In the genomic region with DNA sequence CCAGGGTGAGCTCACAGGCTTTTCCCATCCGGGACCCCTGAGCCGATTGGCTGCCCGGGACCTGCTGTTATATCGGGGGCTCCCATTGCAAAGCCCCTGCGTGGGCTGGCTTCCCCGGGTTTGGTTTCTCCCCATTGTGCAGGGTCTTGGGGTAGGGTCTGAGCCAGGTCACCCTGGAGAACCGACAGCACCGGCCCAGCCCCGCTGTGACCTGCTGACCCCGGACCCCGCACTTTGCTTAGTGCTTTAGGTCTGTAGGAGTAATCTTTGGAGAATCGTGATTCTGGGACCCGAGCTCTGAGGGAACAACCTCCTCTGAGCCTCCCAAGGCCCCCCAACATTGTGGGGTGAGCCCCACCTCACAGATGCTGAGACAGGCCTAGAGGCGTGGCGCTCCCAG, we compare ENCODE assay signal across 32 cellular contexts.
DNase-seq lines count a peak whose midpoint lies in the region; ATAC-seq, FAIRE-seq and TF ChIP-seq lines count a peak whose summit lies in the region.
"Had no signal": no experiment of that assay in that cellular context is flagged by ENCODE, and none has a peak within 500 bp of the region (broad histone marks: within the 10 kb centered on the region; RNA-seq: fewer than 3 reads in every experiment).

No MANE protein-coding gene starts in this region.

- H3K4me3 ChIP-seq in WERI-Rb-1 (ENCODE audit: low read depth, low read length) (no peak overlapping the region), H1 (ENCODE audit: extremely low read depth in 1 of 4, insufficient read depth in 2 of 4, low read depth in 3 of 4, low read length in 4 of 4) (no peak overlapping the region), neuronal stem cell (ENCODE audit: low read length in 2 of 2) (no peak overlapping the region)
- H3K4me3 ChIP-seq: A549; BLaER1; BLaER1 treated with 17β-estradiol and CSF1 and Interleukin-3, amounts not matched to agents 10 nM and 100 nM had no signal

- H3K23me2 ChIP-seq in H1 (ENCODE audit: low read depth, low read length): no peaks in the 10 kb centered on the region

- no peak overlapping the region for H2AK5ac ChIP-seq in H1 (ENCODE audit: low read depth, low read length)
- no peak overlapping the region for H2AK5ac ChIP-seq in neuronal stem cell (ENCODE audit: low read depth, low read length)

- no peak overlapping the region for H2BK20ac ChIP-seq in H1 (ENCODE audit: low read length)

- CTCF ChIA-PET in H1 (lab: Charles Lee; ENCODE audit: partially characterized antibody): interaction anchor here (0.9 to 2.4 kb wide), 9 partner anchors 9 to 250 kb away, joined by 3 to 7 read pairs (median 3); no protein-coding TSS in a partner anchor

- H3K4me1 ChIP-seq in H1 (replicated peaks in 1 of 4; ENCODE audit: control insufficient read depth in 3 of 4, insufficient read depth in 4 of 4, low read length in 3 of 4) (peaks cover 0 to 7% (median 0%) of the 10 kb centered on the region in 4 experiments; a peak in 1 of 7 replicates), neuronal stem cell (ENCODE audit: control insufficient read depth in 2 of 2, insufficient read depth in 1 of 2, low read depth in 1 of 2, low read length in 2 of 2) (peaks cover 0 to 2% of the 10 kb centered on the region in 2 donors)
- H3K4me1 ChIP-seq: A549, BE2C, Caco-2 had no signal

- H3K79me1 ChIP-seq in H1 (ENCODE audit: low read depth, low read length): peaks cover 2% of the 10 kb centered on the region
- H3K79me1 ChIP-seq in neuronal stem cell (ENCODE audit: low read depth, low read length): peaks cover 1% of the 10 kb centered on the region

- H2AFZ ChIP-seq in H1 (ENCODE audit: low read length) (no peak overlapping the region), neuronal stem cell (ENCODE audit: low read length) (no peak overlapping the region)

- H3K56ac ChIP-seq in H1 (replicated peaks; ENCODE audit: insufficient read length, low read depth, low read length): no peak overlapping the region

- no peak for TF ChIP-seq EP300 in H1 (IDR thresholded peaks at IDR 0.05; ENCODE audit: borderline replicate concordance in 1 of 2, low read depth in 2 of 2, low read length in 2 of 2)

- TF ChIP-seq CTCF in WERI-Rb-1 (IDR thresholded peaks at IDR 0.05; ENCODE audit: low read depth, low read length) (no peak), H1 (IDR thresholded peaks at IDR 0.05; ENCODE audit: control extremely low read depth in 1 of 3, insufficient read depth in 1 of 3, low read depth in 1 of 3, low read length in 3 of 3) (no peak)

- H3K79me2 ChIP-seq in H1 (ENCODE audit: control insufficient read depth in 1 of 2, insufficient read depth in 2 of 2, low read length in 2 of 2): no peaks in the 10 kb centered on the region

- no peak overlapping the region for H4K5ac ChIP-seq in H1 (ENCODE audit: insufficient read length, low read depth, low read length)

- peaks cover 0 to 18% of the 10 kb centered on the region in 2 experiments for H4K20me1 ChIP-seq in H1 (replicated peaks in 1 of 2; ENCODE audit: control insufficient read depth in 1 of 2, insufficient read depth in 2 of 2, low read length in 2 of 2)

- TF ChIP-seq RAD21 in H1 (IDR thresholded peaks at IDR 0.05 in 1 of 2, conservative IDR thresholded peaks at IDR 0.05 in 1 of 2; ENCODE audit: low read depth in 2 of 2, low read length in 2 of 2): no peak

- H3K4ac ChIP-seq in H1 (replicated peaks; ENCODE audit: insufficient read length, low read depth, low read length) (no peak overlapping the region), neuronal stem cell (ENCODE audit: low read length) (no peak overlapping the region)

- H3K36me3 ChIP-seq in WERI-Rb-1 (no peaks in the 10 kb centered on the region), H1 (ENCODE audit: control insufficient read depth in 2 of 4, insufficient read depth in 4 of 4, low read length in 3 of 4) (no peaks in the 10 kb centered on the region), neuronal stem cell (replicated peaks in 1 of 2; ENCODE audit: control insufficient read depth in 2 of 2, insufficient read depth in 2 of 2, low read length in 2 of 2) (no peaks in the 10 kb centered on the region)
- H3K36me3 ChIP-seq: BE2C; BLaER1; BLaER1 treated with 17β-estradiol and CSF1 and Interleukin-3, amounts not matched to agents 10 nM and 100 nM had no signal

- no peak for FAIRE-seq in H1 (lab: Jason Lieb, UNC)
- FAIRE-seq: A204.1, A549, D721Med had no signal

- ATAC-seq in GM18517 (IDR thresholded peaks at IDR 0.05; ENCODE audit: unreplicated experiment): no peak
- ATAC-seq: A549; CD8-positive, alpha-beta T cell had no signal

- TF ChIP-seq POLR2A in H1 (IDR thresholded peaks at IDR 0.05; ENCODE audit: control extremely low read depth in 1 of 2, low read depth in 2 of 2, low read length in 2 of 2): no peak

- H3K4me2 ChIP-seq in H1 (ENCODE audit: insufficient read depth in 1 of 2, low read depth in 2 of 2, low read length in 2 of 2): no peak overlapping the region
- no peak overlapping the region for H3K4me2 ChIP-seq in neuronal stem cell (ENCODE audit: insufficient read depth, low read length, poor library complexity, severe bottlenecking)
- H3K4me2 ChIP-seq: A549; BLaER1; BLaER1 treated with 17β-estradiol and CSF1 and Interleukin-3, amounts not matched to agents 10 nM and 100 nM had no signal

- H3K23ac ChIP-seq in H1 (ENCODE audit: insufficient read length) (no peak overlapping the region), neuronal stem cell (ENCODE audit: low read depth, low read length, poor library complexity) (peak overlapping the region; percentile 73)

- H2BK15ac ChIP-seq in H1 (ENCODE audit: low read length): no peak overlapping the region
- H2BK15ac ChIP-seq in neuronal stem cell (ENCODE audit: low read length): no peak overlapping the region

- no peak overlapping the region for H2BK120ac ChIP-seq in H1 (replicated peaks; ENCODE audit: low read depth, low read length)
- H2BK120ac ChIP-seq in neuronal stem cell (ENCODE audit: low read depth, low read length): no peak overlapping the region

- H2BK5ac ChIP-seq in H1 (ENCODE audit: low read depth, low read length) (no peak overlapping the region), neuronal stem cell (ENCODE audit: low read length) (peak overlapping the region; percentile 82)

- 86% methylated on average over 11 of the region's 15 CpGs; no CpG with 5 or more reads in 1 of the 2 experiments for WGBS in H1 (ENCODE audit: extremely low coverage in 1 of 2, insufficient coverage in 1 of 2, insufficient read length in 1 of 2, insufficient replicate concordance in 2 of 2, low coverage in 1 of 2, low lambda C conversion rate in 2 of 2, missing lambda C conversion rate in 1 of 2), 2 experiments
- no CpG with 5 or more reads among the region's 15 CpGs for WGBS in neuronal stem cell (ENCODE audit: extremely low coverage in 2 of 2, insufficient read length in 2 of 2, insufficient replicate concordance in 1 of 2), 2 donors

- H4K91ac ChIP-seq in H1 (replicated peaks; ENCODE audit: insufficient read length, low read length) (no peak overlapping the region), neuronal stem cell (ENCODE audit: low read depth, low read length, poor library complexity) (no peak overlapping the region)

- H2BK12ac ChIP-seq in H1 (ENCODE audit: low read depth, low read length) (no peak overlapping the region), neuronal stem cell (ENCODE audit: low read length) (no peak overlapping the region)

- POLR2A ChIA-PET in H1 (lab: Charles Lee; ENCODE audit: partially characterized antibody): interaction anchor here (1.0 kb wide), 1 partner anchor 73 kb away, joined by 3 read pairs; no protein-coding TSS in a partner anchor

- H3K14ac ChIP-seq in H1 (ENCODE audit: insufficient read length) (no peak overlapping the region), neuronal stem cell (ENCODE audit: low read length) (peak overlapping the region; percentile 98)

- H3K9ac ChIP-seq in H1 (replicated peaks in 1 of 4; ENCODE audit: extremely low read depth in 1 of 4, low read depth in 3 of 4, low read length in 3 of 4) (no peak overlapping the region), neuronal stem cell (ENCODE audit: low read depth, low read length, poor library complexity) (no peak overlapping the region)
- H3K9ac ChIP-seq: BLaER1; BLaER1 treated with 17β-estradiol and CSF1 and Interleukin-3, amounts not matched to agents 10 nM and 100 nM had no signal

- H3K9me3 ChIP-seq in WERI-Rb-1 (ENCODE audit: severe bottlenecking) (no peaks in the 10 kb centered on the region), H1 (ENCODE audit: insufficient read depth in 2 of 2, low read depth in 1 of 2, low read length in 1 of 2) (no peaks in the 10 kb centered on the region), neuronal stem cell (replicated peaks in 1 of 2; ENCODE audit: control insufficient read depth in 2 of 2, insufficient read depth in 1 of 2, low read depth in 1 of 2, low read length in 2 of 2) (no peaks in the 10 kb centered on the region)
- H3K9me3 ChIP-seq: A549; BE2C; BLaER1; BLaER1 treated with 17β-estradiol and CSF1 and Interleukin-3, amounts not matched to agents 10 nM and 100 nM; Caco-2 had no signal

- peak overlapping the region; percentile 16; the same call in 1 of the 2 replicates for H4K8ac ChIP-seq in H1 (ENCODE audit: extremely low read depth, insufficient read depth, low read length)
- H4K8ac ChIP-seq in neuronal stem cell (ENCODE audit: low read depth, low read length): no peak overlapping the region

- DNase-seq in WERI-Rb-1 (no peak), H1 (ENCODE audit: low read depth in 1 of 2, low spot score in 2 of 2) (no peak), neuronal stem cell (ENCODE audit: low spot score) (no peak), DMS114 treated with DMSO at 0.1 percent for 48 hours (lab: John Stamatoyannopoulos, UW; ENCODE audit: unreplicated experiment) (no peak), HuH-7 (ENCODE audit: low spot score) (no peak)
- DNase-seq: 8988T; ACHN; AML-193; BE2C; Caco-2; Calu3; CD4-positive, alpha-beta memory T cell; CD4-positive, alpha-beta T cell; CD4-positive, CD25-positive, alpha-beta regulatory T cell; CD8-positive, alpha-beta memory T cell; CD8-positive, alpha-beta T cell; COR-L47; DMS 273 treated with DMSO at 0.1 percent for 48 hours; DMS153; DMS53; DMS79; DMS79 treated with DMSO at 0.1 percent for 48 hours; DND-41; EL had no signal

- H3K27ac ChIP-seq in WERI-Rb-1 (peak overlapping the region; percentile 41), H1 (ENCODE audit: low read depth, low read length) (no peak overlapping the region), neuronal stem cell (replicated peaks; ENCODE audit: low read length) (no peak overlapping the region)
- H3K27ac ChIP-seq: 22Rv1; A549; BLaER1; BLaER1 treated with 17β-estradiol and CSF1 and Interleukin-3, amounts not matched to agents 10 nM and 100 nM; C4-2B had no signal

- no peaks in the 10 kb centered on the region for H3K27me3 ChIP-seq in WERI-Rb-1 (ENCODE audit: insufficient read depth, low read depth, severe bottlenecking)
- no peaks in the 10 kb centered on the region for H3K27me3 ChIP-seq in H1 (replicated peaks in 1 of 4; ENCODE audit: control insufficient read depth in 3 of 4, extremely low read depth in 1 of 4, insufficient read depth in 3 of 4, low read length in 3 of 4)
- no peaks in the 10 kb centered on the region for H3K27me3 ChIP-seq in neuronal stem cell (ENCODE audit: control insufficient read depth in 3 of 3, insufficient read depth in 3 of 3, low read depth in 1 of 3, low read length in 3 of 3)
- H3K27me3 ChIP-seq: BE2C had no signal

- H3K18ac ChIP-seq in H1 (ENCODE audit: extremely low read depth, low read length) (no peak overlapping the region), neuronal stem cell (ENCODE audit: low read length) (peak overlapping the region; percentile 53)

TF ChIP-seq in H1, 55 proteins besides CTCF, POLR2A, EP300 and RAD21 (continues in another document):
- no peak for TF ChIP-seq NRF1 (IDR thresholded peaks at IDR 0.05; ENCODE audit: low read depth, low read length)
